ENCODE assay signal across 8 cellular contexts in the genomic region with DNA sequence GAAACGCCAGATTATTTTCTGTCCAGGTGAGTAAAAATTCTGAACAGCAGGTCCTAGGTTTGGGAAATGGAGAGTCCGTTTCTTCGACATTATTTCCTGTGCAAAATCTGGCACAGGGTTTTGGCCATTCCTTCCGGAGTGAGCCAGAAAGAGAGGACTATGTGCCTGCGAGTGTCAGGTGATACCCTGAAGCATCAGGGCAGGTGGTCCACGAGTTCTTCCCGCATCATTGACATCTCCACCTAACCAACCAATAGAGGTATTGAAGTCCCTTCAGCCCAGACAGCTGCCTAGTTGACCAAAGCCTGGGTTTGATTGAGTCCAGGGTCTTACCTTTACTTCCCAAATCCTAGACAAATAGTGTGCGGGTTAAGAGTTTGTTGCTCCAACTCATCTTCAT. TPM values are rescaled to one million over a fixed set of nuclear protein-coding genes. Genes with fewer than 3 reads are reported as not detected.
DNase-seq lines count a peak whose midpoint lies in the region; ATAC-seq, FAIRE-seq and TF ChIP-seq lines count a peak whose summit lies in the region.

No MANE protein-coding gene starts in this region.

- H3K9me3 ChIP-seq in NT2/D1 (ENCODE audit: insufficient read depth, low read length) (no peaks in the 10 kb centered on the region), pancreas (no peaks in the 10 kb centered on the region)

- FAIRE-seq in pancreas (lab: Jason Lieb, UNC), result no peak

- peak overlapping the region; percentile 90 for H3K9ac ChIP-seq in NT2/D1 (ENCODE audit: insufficient read length, low read depth)

- TF ChIP-seq CTCF in epithelial cell of esophagus (IDR thresholded peaks at IDR 0.05; ENCODE audit: insufficient read depth, low read depth, low read length, missing control alignments), result no peak
- TF ChIP-seq CTCF in pancreas (IDR thresholded peaks at IDR 0.05), result no peak

- H3K36me3 ChIP-seq in NT2/D1 (ENCODE audit: insufficient read depth, insufficient read length, low read length) (peaks cover 22% of the 10 kb centered on the region), pancreas (no peaks in the 10 kb centered on the region)

- ATAC-seq in pancreas (no peak), GM21528 (IDR thresholded peaks at IDR 0.05; ENCODE audit: low FRiP score, unreplicated experiment) (no peak)

- no peaks in the 10 kb centered on the region for H3K4me1 ChIP-seq in NT2/D1 (ENCODE audit: insufficient read depth, insufficient read length)
- peaks cover 0 to 13% (median 12%) of the 10 kb centered on the region in 3 donors for H3K4me1 ChIP-seq in pancreas

- intact Hi-C loops in pancreas (cut with DNase I), result no loop called here

- peak; percentile 20 for DNase-seq in COLO668 (lab: John Stamatoyannopoulos, UW; ENCODE audit: unreplicated experiment)
- DNase-seq in NT2/D1 (ENCODE audit: low read depth, low spot score), result no peak
- DNase-seq in epithelial cell of esophagus (ENCODE audit: low read depth), result no peak
- DNase-seq in pancreas, result no peak
- DNase-seq in NOMO-1 treated with DMSO at 0.1 percent for 48 hours (lab: John Stamatoyannopoulos, UW; ENCODE audit: unreplicated experiment), result no peak
- no peak for DNase-seq in effector CD4-positive, alpha-beta T cell
- no peak for DNase-seq in activated CD8-positive, alpha-beta memory T cell treated with anti-CD3 and anti-CD28 coated beads, Interleukin-2, amount 50 U/mL, for 48 hours

- peak overlapping the region; percentile 68 for H3K4me3 ChIP-seq in NT2/D1 (ENCODE audit: insufficient read length, low read depth)
- peak overlapping the region; percentile 74 for H3K4me3 ChIP-seq in epithelial cell of esophagus (ENCODE audit: low read length)
- H3K4me3 ChIP-seq in pancreas, result peak overlapping the region; percentile 72 to 95 (median 76)

- no peak overlapping the region for H3K27ac ChIP-seq in pancreas

- WGBS in pancreas, 2 donors, result 27 to 38% methylated on average over 8 of the region's 8 CpGs

- H3K27me3 ChIP-seq in NT2/D1 (ENCODE audit: insufficient read depth, insufficient read length) (no peaks in the 10 kb centered on the region), pancreas (no peaks in the 10 kb centered on the region)

RNA-seq across cellular contexts. Expression of a gene that starts 0.8 kb away (rescaled TPM):
- 10 to 100 TPM; 10.3 to 16.1 (median 12.8) TPM for total RNA-seq in pancreas
- 1 to 10 TPM; 6.6 to 8.9 TPM for polyA plus RNA-seq in pancreas

RNA-seq across cellular contexts. Expression of a gene that starts 1.0 kb away (rescaled TPM):
- total RNA-seq in pancreas, result 10 to 100 TPM; 23.6 to 45.2 (median 31.4) TPM
- polyA plus RNA-seq in pancreas, result 10 to 100 TPM; 36.9 to 46.6 TPM

RNA-seq across cellular contexts. Expression of a gene that starts 57.6 kb away (rescaled TPM):
- total RNA-seq in pancreas, result 10 to 100 TPM; 15.8 to 29.4 (median 20.9) TPM
- polyA plus RNA-seq in pancreas, result 10 to 100 TPM in 1 of 2 donors, 1 to 10 TPM in 1; 9.1 to 13.3 TPM
